Comparison of ENCODE assay signal across 8 cellular contexts in genomic region chr12:19129121-19129485, GRCh38. TPM values are rescaled to one million over a fixed set of nuclear protein-coding genes. Genes with fewer than 3 reads are reported as not detected.
DNase-seq lines count a peak whose midpoint lies in the region; ATAC-seq and TF ChIP-seq lines count a peak whose summit lies in the region.

No MANE protein-coding gene starts in this region.

- 1 to 3% methylated on average over 12 of the region's 12 CpGs for WGBS in heart right ventricle, 2 donors

- no peak for ATAC-seq in heart right ventricle
- ATAC-seq in left ventricle myocardium superior, result no peak
- no peak for ATAC-seq in lower lobe of right lung
- no peak for ATAC-seq in upper lobe of right lung
- no peak for ATAC-seq in HG03469 (IDR thresholded peaks at IDR 0.05; ENCODE audit: unreplicated experiment)

- H3K27me3 ChIP-seq in heart right ventricle (no peaks in the 10 kb centered on the region), lower lobe of right lung (ENCODE audit: low read depth) (no peaks in the 10 kb centered on the region), upper lobe of right lung (no peaks in the 10 kb centered on the region)

- peaks cover 0 to 34% (median 19%) of the 10 kb centered on the region in 11 donors for H3K9me3 ChIP-seq in heart right ventricle
- peaks cover 21% of the 10 kb centered on the region for H3K9me3 ChIP-seq in lower lobe of right lung
- H3K9me3 ChIP-seq in upper lobe of right lung, result peaks cover 5% of the 10 kb centered on the region

- H3K27ac ChIP-seq in heart right ventricle (peak overlapping the region; percentile 57 to 95 (median 81)), lower lobe of right lung (peak overlapping the region; percentile 70), upper lobe of right lung (peak overlapping the region; percentile 72)

- peak overlapping the region in 9 of 10 donors; percentile 36 to 98 (median 93) for H3K4me3 ChIP-seq in heart right ventricle
- H3K4me3 ChIP-seq in lower lobe of right lung, result peak overlapping the region; percentile 83
- H3K4me3 ChIP-seq in upper lobe of right lung, result peak overlapping the region; percentile 45

- DNase-seq in heart right ventricle, result no peak
- DNase-seq in left ventricle myocardium superior, result no peak
- no peak for DNase-seq in lower lobe of right lung
- no peak for DNase-seq in upper lobe of right lung
- DNase-seq in NCI-H774 (lab: John Stamatoyannopoulos, UW), result no peak
- DNase-seq in mucosa of gallbladder (ENCODE audit: low spot score), result no peak

- peak overlapping the region; percentile 78 to 92 (median 85) for H3K27ac Mint-ChIP-seq in brain

- H3K9me3 Mint-ChIP-seq in brain, result peaks cover 12 to 31% (median 21%) of the 10 kb centered on the region in 5 experiments

- intact Hi-C loops in heart right ventricle (cut with DNase I) (loop anchor here in 5 of 10 donors (2.0 to 10.0 kb wide), 5 partner anchors 84 to 694 kb away; no protein-coding TSS in a partner anchor), left ventricle myocardium superior (cut with micrococcal nuclease) (no loop called here), lower lobe of right lung (cut with DNase I) (no loop called here), upper lobe of right lung (cut with DNase I) (no loop called here)

- peaks cover 5% of the 10 kb centered on the region for H3K27me3 Mint-ChIP-seq in brain

- H3K36me3 Mint-ChIP-seq in brain, result peaks cover 13% of the 10 kb centered on the region

- H3K4me1 ChIP-seq in heart right ventricle, result peaks cover 0 to 21% (median 6%) of the 10 kb centered on the region in 9 donors
- H3K4me1 ChIP-seq in lower lobe of right lung, result peaks cover 12% of the 10 kb centered on the region
- H3K4me1 ChIP-seq in upper lobe of right lung, result peaks cover 8% of the 10 kb centered on the region

- TF ChIP-seq CTCF in heart right ventricle (IDR thresholded peaks at IDR 0.05), result no peak
- TF ChIP-seq CTCF in brain (conservative IDR thresholded peaks at IDR 0.05), result no peak
- TF ChIP-seq CTCF in lower lobe of right lung (IDR thresholded peaks at IDR 0.05), result no peak
- TF ChIP-seq CTCF in upper lobe of right lung (IDR thresholded peaks at IDR 0.05), result no peak

- peak overlapping the region; percentile 78 to 90 (median 78) for H3K4me3 Mint-ChIP-seq in brain

- H3K4me1 Mint-ChIP-seq in brain, result peaks cover 32% of the 10 kb centered on the region

- H3K36me3 ChIP-seq in heart right ventricle, result no peaks in the 10 kb centered on the region
- H3K36me3 ChIP-seq in lower lobe of right lung, result no peaks in the 10 kb centered on the region
- no peaks in the 10 kb centered on the region for H3K36me3 ChIP-seq in upper lobe of right lung

RNA-seq across cellular contexts. Expression of gene PLEKHA5, which starts 0.4 kb away (rescaled TPM):
- 10 to 100 TPM; 38.8 to 77.1 (median 65.7) TPM for total RNA-seq in heart right ventricle
- polyA plus RNA-seq in heart right ventricle, result 10 to 100 TPM; 11.8 to 58.8 TPM
- total RNA-seq in left ventricle myocardium superior, result 62.5 TPM
- 8.6 TPM for polyA plus RNA-seq in brain (ENCODE audit: insufficient read depth, low read depth, low replicate concordance)
- 29.2 TPM for total RNA-seq in lower lobe of right lung
- 30.2 TPM for total RNA-seq in upper lobe of right lung
- 64.0 TPM for total RNA-seq in mucosa of gallbladder
